ENCODE assay signal across 1 cellular context in genomic region chr12:106288510-106289195, GRCh38.
TF ChIP-seq lines count a peak whose summit lies in the region.

No MANE protein-coding gene starts in this region.

TF ChIP-seq in HepG2, 621 proteins besides CTCF, POLR2A, EP300 and RAD21 (continued from another document and continues in another):
- no peak for TF ChIP-seq ZNF574 (CRISPR knock-in tag; IDR thresholded peaks at IDR 0.05)
- peak; percentile 48 for TF ChIP-seq FOXK2 (IDR thresholded peaks at IDR 0.05)
- TF ChIP-seq JUND (CRISPR knock-in tag; IDR thresholded peaks at IDR 0.05) = peak; percentile 97
- TF ChIP-seq GMEB1 (CRISPR knock-in tag; IDR thresholded peaks at IDR 0.05; ENCODE audit: borderline replicate concordance) = no peak
- TF ChIP-seq SAP130 (CRISPR knock-in tag; IDR thresholded peaks at IDR 0.05; ENCODE audit: low read depth) = peak; percentile 77
- no peak for TF ChIP-seq ZEB1 (IDR thresholded peaks at IDR 0.05; ENCODE audit: insufficient replicate concordance, low read depth)
- no peak for TF ChIP-seq HIVEP1 (CRISPR knock-in tag; IDR thresholded peaks at IDR 0.05)
- TF ChIP-seq PHF8 (CRISPR knock-in tag; IDR thresholded peaks at IDR 0.05) = 0 out of 2 replicates have a peak, but pooled peaks have one; percentile 9
- TF ChIP-seq REPIN1 (CRISPR knock-in tag; IDR thresholded peaks at IDR 0.05; ENCODE audit: borderline replicate concordance, low read depth) = no peak; the same call in 1 of the 2 replicates
- TF ChIP-seq NFIC (IDR thresholded peaks at IDR 0.05; ENCODE audit: low read length) = 0 out of 2 replicates have a peak, but pooled peaks have one; percentile 56
- no peak for TF ChIP-seq ZFYVE20 (CRISPR knock-in tag; IDR thresholded peaks at IDR 0.05; ENCODE audit: borderline replicate concordance, low read depth)
- TF ChIP-seq ZNF451 (CRISPR knock-in tag; IDR thresholded peaks at IDR 0.05) = no peak
- peak; percentile 45 for TF ChIP-seq TBX2 (CRISPR knock-in tag; IDR thresholded peaks at IDR 0.05; ENCODE audit: borderline replicate concordance)
- no peak for TF ChIP-seq ZNF407 (CRISPR knock-in tag; IDR thresholded peaks at IDR 0.05; ENCODE audit: not compliant biosample characterization)
- no peak for TF ChIP-seq ZNF670 (CRISPR knock-in tag; IDR thresholded peaks at IDR 0.05; ENCODE audit: borderline replicate concordance)
- 0 out of 2 replicates have a peak, but pooled peaks have one; percentile 56 for TF ChIP-seq ZNF317 (CRISPR knock-in tag; IDR thresholded peaks at IDR 0.05)
- TF ChIP-seq ZSCAN9 (CRISPR knock-in tag; IDR thresholded peaks at IDR 0.05; ENCODE audit: borderline replicate concordance) = 0 out of 2 replicates have a peak, but pooled peaks have one; percentile 36
- TF ChIP-seq ZSCAN30 (CRISPR knock-in tag; IDR thresholded peaks at IDR 0.05) = no peak
- TF ChIP-seq PAXIP1 (CRISPR knock-in tag; conservative IDR thresholded peaks at IDR 0.05) = peak; percentile 77
- no peak for TF ChIP-seq ZNF432 (CRISPR knock-in tag; IDR thresholded peaks at IDR 0.05; ENCODE audit: borderline replicate concordance)
- peak; percentile 26; the same call in 1 of the 2 replicates for TF ChIP-seq MYPOP (CRISPR knock-in tag; IDR thresholded peaks at IDR 0.05)
- TF ChIP-seq ZNF780A (CRISPR knock-in tag; IDR thresholded peaks at IDR 0.05) = no peak
- TF ChIP-seq EED (CRISPR knock-in tag; IDR thresholded peaks at IDR 0.05) = no peak
- no peak for TF ChIP-seq ZHX1 (CRISPR knock-in tag; IDR thresholded peaks at IDR 0.05; ENCODE audit: low read depth)
- TF ChIP-seq RORA (CRISPR knock-in tag; IDR thresholded peaks at IDR 0.05) = no peak
- TF ChIP-seq SP1 (IDR thresholded peaks at IDR 0.05) = no peak
- no peak for TF ChIP-seq SP1 (CRISPR knock-in tag; IDR thresholded peaks at IDR 0.05)
- no peak for TF ChIP-seq ARHGAP35 (CRISPR knock-in tag; IDR thresholded peaks at IDR 0.05; ENCODE audit: borderline replicate concordance)
- TF ChIP-seq SSRP1 (CRISPR knock-in tag; IDR thresholded peaks at IDR 0.05) = 0 out of 2 replicates have a peak, but pooled peaks have one; percentile 2
- no peak for TF ChIP-seq LCORL (IDR thresholded peaks at IDR 0.05)
- no peak for TF ChIP-seq LCORL (CRISPR knock-in tag; IDR thresholded peaks at IDR 0.05)
- TF ChIP-seq ZNF709 (CRISPR knock-in tag; IDR thresholded peaks at IDR 0.05) = no peak
- TF ChIP-seq ZNF547 (CRISPR knock-in tag; IDR thresholded peaks at IDR 0.05) = 0 out of 2 replicates have a peak, but pooled peaks have one; percentile 21
- TF ChIP-seq ESRRA (CRISPR knock-in tag; IDR thresholded peaks at IDR 0.05; ENCODE audit: low read depth) = no peak
- peak; percentile 74 for TF ChIP-seq PHF21A (CRISPR knock-in tag; IDR thresholded peaks at IDR 0.05)
- no peak for TF ChIP-seq SOX6 (IDR thresholded peaks at IDR 0.05)
- TF ChIP-seq SOX6 (CRISPR knock-in tag; IDR thresholded peaks at IDR 0.05) = peak; percentile 96
- no peak for TF ChIP-seq REXO4 (CRISPR knock-in tag; IDR thresholded peaks at IDR 0.05; ENCODE audit: borderline replicate concordance)
- TF ChIP-seq FOXP1 (IDR thresholded peaks at IDR 0.05) = no peak
- TF ChIP-seq FOXP1 (CRISPR knock-in tag; IDR thresholded peaks at IDR 0.05) = peak; percentile 73
- no peak for TF ChIP-seq KDM5B (CRISPR knock-in tag; IDR thresholded peaks at IDR 0.05; ENCODE audit: borderline replicate concordance)
- TF ChIP-seq ZNF580 (CRISPR knock-in tag; IDR thresholded peaks at IDR 0.05; ENCODE audit: borderline replicate concordance, low read depth) = 0 out of 2 replicates have a peak, but pooled peaks have one; percentile 32
- TF ChIP-seq IKZF4 (CRISPR knock-in tag; IDR thresholded peaks at IDR 0.05; ENCODE audit: borderline replicate concordance, low read depth, not compliant biosample characterization) = no peak
- no peak for TF ChIP-seq ZNF7 (CRISPR knock-in tag; IDR thresholded peaks at IDR 0.05)
- no peak for TF ChIP-seq NR2F6 (IDR thresholded peaks at IDR 0.05)
- peak; percentile 66; the same call in 1 of the 2 replicates for TF ChIP-seq NR2F6 (CRISPR knock-in tag; IDR thresholded peaks at IDR 0.05)
